8 cellular contexts compared by ENCODE assay signal in genomic region chr21:39388811-39389155, GRCh38. TPM values are rescaled to one million over a fixed set of nuclear protein-coding genes. Genes with fewer than 3 reads are reported as not detected.
DNase-seq lines count a peak whose midpoint lies in the region; ATAC-seq lines count a peak whose summit lies in the region.

No MANE protein-coding gene starts in this region.

- H3K4me1 Mint-ChIP-seq in IgD-negative memory B cell = peaks cover 4 to 19% (median 10%) of the 10 kb centered on the region in 3 donors

- peak overlapping the region; percentile 80 to 96 (median 84) for H3K4me3 Mint-ChIP-seq in IgD-negative memory B cell

- DNase-seq in stimulated activated CD8-positive, alpha-beta memory T cell treated with anti-CD3 and anti-CD28 coated beads, Interleukin-4, amount 100 ng/mL, for 48 hours = no peak
- DNase-seq in NCI-H526 treated with DMSO at 0.1 percent for 48 hours (lab: John Stamatoyannopoulos, UW) (no peak), hippocampal formation (lab: John Stamatoyannopoulos, UW) (no peak), HuH-7 (ENCODE audit: low spot score) (no peak)

- H3K27me3 Mint-ChIP-seq in IgD-negative memory B cell = no peaks in the 10 kb centered on the region

- peaks cover 2% of the 10 kb centered on the region for H3K36me3 Mint-ChIP-seq in IgD-negative memory B cell

- H3K27ac ChIP-seq in duodenal mucosa (ENCODE audit: low read depth, low read length) (no peak overlapping the region), skeletal muscle tissue (ENCODE audit: low read depth, low read length) (peak overlapping the region; percentile 23)

- H3K9ac ChIP-seq in duodenal mucosa (ENCODE audit: low read depth in 1 of 2, low read length in 2 of 2) (peak overlapping the region; percentile 30 to 38), skeletal muscle tissue (ENCODE audit: low read depth in 1 of 3, low read length in 3 of 3) (peak overlapping the region; percentile 14 to 79 (median 20))

- no peaks in the 10 kb centered on the region for H3K9me3 Mint-ChIP-seq in IgD-negative memory B cell

- H3K36me3 ChIP-seq in duodenal mucosa (ENCODE audit: control insufficient read depth in 1 of 2, insufficient read depth in 2 of 2, low read length in 2 of 2) = peaks cover 10 to 21% of the 10 kb centered on the region in 2 donors
- H3K36me3 ChIP-seq in skeletal muscle tissue (ENCODE audit: control insufficient read depth in 3 of 3, insufficient read depth in 3 of 3, low read length in 3 of 3) = peaks cover 22 to 27% (median 26%) of the 10 kb centered on the region in 3 donors

- peak overlapping the region in 1 of 2 donors; percentile 75 for H3K4me3 ChIP-seq in duodenal mucosa (ENCODE audit: low read depth in 1 of 2, low read length in 2 of 2)
- peak overlapping the region; percentile 70 to 81 (median 76) for H3K4me3 ChIP-seq in skeletal muscle tissue (ENCODE audit: low read length in 3 of 3)

- peak; percentile 28 for ATAC-seq in GM19395 (IDR thresholded peaks at IDR 0.05; ENCODE audit: unreplicated experiment)

- peaks cover 11 to 32% of the 10 kb centered on the region in 2 donors for H3K4me1 ChIP-seq in duodenal mucosa (ENCODE audit: control insufficient read depth in 1 of 2, insufficient read depth in 2 of 2, low read length in 2 of 2)
- peaks cover 17 to 27% (median 17%) of the 10 kb centered on the region in 3 donors for H3K4me1 ChIP-seq in skeletal muscle tissue (ENCODE audit: control insufficient read depth in 3 of 3, insufficient read depth in 3 of 3, low read length in 3 of 3)

- H3K27ac Mint-ChIP-seq in IgD-negative memory B cell = peak overlapping the region; percentile 31 to 85 (median 72)

- H3K27me3 ChIP-seq in duodenal mucosa (ENCODE audit: control insufficient read depth in 1 of 2, insufficient read depth in 2 of 2, low read length in 2 of 2) (no peaks in the 10 kb centered on the region), skeletal muscle tissue (ENCODE audit: control insufficient read depth in 3 of 3, insufficient read depth in 3 of 3, low read length in 3 of 3) (no peaks in the 10 kb centered on the region)

- no peaks in the 10 kb centered on the region for H3K9me3 ChIP-seq in duodenal mucosa (ENCODE audit: control insufficient read depth in 1 of 2, low read length in 2 of 2)
- H3K9me3 ChIP-seq in skeletal muscle tissue (ENCODE audit: control insufficient read depth in 3 of 3, low read length in 3 of 3) = no peaks in the 10 kb centered on the region

RNA-seq across cellular contexts. Expression of gene HMGN1, which starts 39.9 kb away (rescaled TPM):
- polyA plus RNA-seq in IgD-negative memory B cell = 283 TPM
- total RNA-seq in skeletal muscle tissue = 87.7 TPM

RNA-seq across cellular contexts. Expression of gene LCA5L, which starts 56.8 kb away (rescaled TPM):
- polyA plus RNA-seq in IgD-negative memory B cell = not detected
- total RNA-seq in skeletal muscle tissue = 0.52 TPM
